ENCODE assay signal across 28 cellular contexts in the genomic region with DNA sequence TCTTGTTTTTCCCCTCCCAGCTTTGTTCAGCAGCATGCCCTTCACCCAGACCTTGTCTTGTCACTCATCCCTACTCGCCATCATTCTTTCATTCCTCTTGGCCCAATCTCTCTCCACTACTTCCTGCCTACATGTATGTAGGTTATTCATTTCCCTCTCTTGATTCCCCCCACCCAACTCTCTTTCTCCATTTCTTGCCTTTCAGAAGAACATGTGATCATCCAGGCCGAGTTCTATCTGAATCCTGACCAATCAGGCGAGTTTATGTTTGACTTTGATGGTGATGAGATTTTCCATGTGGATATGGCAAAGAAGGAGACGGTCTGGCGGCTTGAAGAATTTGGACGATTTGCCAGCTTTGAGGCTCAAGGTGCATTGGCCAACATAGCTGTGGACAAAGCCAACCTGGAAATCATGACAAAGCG. TPM values are rescaled to one million over a fixed set of nuclear protein-coding genes. Genes with fewer than 3 reads are reported as not detected.
DNase-seq lines count a peak whose midpoint lies in the region; ATAC-seq and TF ChIP-seq lines count a peak whose summit lies in the region.
"Had no signal": no experiment of that assay in that cellular context is flagged by ENCODE, and none has a peak within 500 bp of the region (broad histone marks: within the 10 kb centered on the region; RNA-seq: fewer than 3 reads in every experiment).

No MANE protein-coding gene starts in this region.

- H3K27ac Mint-ChIP-seq in activated CD8-positive, alpha-beta memory T cell treated with anti-CD3 and anti-CD28 coated beads, Interleukin-2, amount 10 ng/mL, durations not matched to agents 7 days and 5 days = peak overlapping the region; percentile 19
- H3K27ac Mint-ChIP-seq in activated naive CD8-positive, alpha-beta T cell treated with anti-CD3 and anti-CD28 coated beads, Interleukin-2, amount 50 U/mL, for 24 hours = peak overlapping the region; percentile 6
- H3K27ac Mint-ChIP-seq: progenitor cell of endocrine pancreas had no signal

- TF ChIP-seq CTCF in GM12875 (IDR thresholded peaks at IDR 0.05; ENCODE audit: borderline replicate concordance, insufficient read depth, low read depth, low read length) = no peak
- no peak for TF ChIP-seq CTCF in spleen (IDR thresholded peaks at IDR 0.05 in 8 of 11, conservative IDR thresholded peaks at IDR 0.05 in 3 of 11)

- no peaks in the 10 kb centered on the region for H3K9me3 ChIP-seq in spleen
- H3K9me3 ChIP-seq: BE2C, mucosa of descending colon, thyroid gland had no signal

- peaks cover 0 to 77% (median 37%) of the 10 kb centered on the region in 6 donors for H3K4me1 ChIP-seq in spleen
- H3K4me1 ChIP-seq: BE2C, thyroid gland had no signal

- 74 to 88% (median 85%) methylated on average over 7 of the region's 7 CpGs for WGBS in spleen, 5 donors

- no peaks in the 10 kb centered on the region for H3K27me3 Mint-ChIP-seq in activated CD8-positive, alpha-beta memory T cell treated with anti-CD3 and anti-CD28 coated beads, Interleukin-2, amount 10 ng/mL, durations not matched to agents 7 days and 5 days
- H3K27me3 Mint-ChIP-seq in activated naive CD8-positive, alpha-beta T cell treated with anti-CD3 and anti-CD28 coated beads, Interleukin-2, amount 50 U/mL, for 24 hours = peaks cover 26% of the 10 kb centered on the region

- H3K27me3 ChIP-seq in spleen (replicated peaks in 1 of 7) = no peaks in the 10 kb centered on the region
- H3K27me3 ChIP-seq: thyroid gland had no signal

- H3K36me3 ChIP-seq in spleen = peaks cover 0 to 41% (median 26%) of the 10 kb centered on the region in 6 donors
- H3K36me3 ChIP-seq: BE2C, thyroid gland had no signal

- H3K36me3 Mint-ChIP-seq in activated CD8-positive, alpha-beta memory T cell treated with anti-CD3 and anti-CD28 coated beads, Interleukin-2, amount 10 ng/mL, durations not matched to agents 7 days and 5 days = peaks cover 60% of the 10 kb centered on the region
- H3K36me3 Mint-ChIP-seq in activated naive CD8-positive, alpha-beta T cell treated with anti-CD3 and anti-CD28 coated beads, Interleukin-2, amount 50 U/mL, for 24 hours (ENCODE audit: low read depth) = peaks cover 13% of the 10 kb centered on the region

- H3K9me3 Mint-ChIP-seq in activated CD8-positive, alpha-beta memory T cell treated with anti-CD3 and anti-CD28 coated beads, Interleukin-2, amount 10 ng/mL, durations not matched to agents 7 days and 5 days (ENCODE audit: low read depth) = no peaks in the 10 kb centered on the region
- H3K9me3 Mint-ChIP-seq in activated naive CD8-positive, alpha-beta T cell treated with anti-CD3 and anti-CD28 coated beads, Interleukin-2, amount 50 U/mL, for 24 hours = no peaks in the 10 kb centered on the region

- TF ChIP-seq POLR2A in spleen (IDR thresholded peaks at IDR 0.05) = no peak

- intact Hi-C loops in spleen (cut with DNase I; ENCODE audit: low total_unique reads) = no loop called here

- no peak for DNase-seq in activated CD8-positive, alpha-beta memory T cell treated with anti-CD3 and anti-CD28 coated beads, Interleukin-2, amount 10 ng/mL, durations not matched to agents 7 days and 5 days
- DNase-seq in activated CD8-positive, alpha-beta memory T cell treated with anti-CD3 and anti-CD28 coated beads, Interleukin-2, amount 50 U/mL, for 48 hours = no peak
- no peak for DNase-seq in activated naive CD8-positive, alpha-beta T cell treated with anti-CD3 and anti-CD28 coated beads, Interleukin-2, amount 50 U/mL, for 24 hours
- DNase-seq in spleen (no peak), NCI-H1105 treated with DMSO at 0.1 percent for 48 hours (lab: John Stamatoyannopoulos, UW) (no peak)
- DNase-seq: activated CD4-positive, alpha-beta T cell treated with anti-CD3 and anti-CD28 coated beads, Interleukin-2, amount 50 U/mL, for 48 hours; activated CD4-positive, CD25-positive, alpha-beta regulatory T cell; activated naive CD4-positive, alpha-beta T cell treated with Interleukin-2 at 50 U/mL for 16 hours; anterior cingulate cortex; BE2C; Calu3; head of caudate nucleus; mucosa of descending colon; NCI-H2171 treated with DMSO at 0.1 percent for 48 hours; NCI-H524 treated with DMSO at 0.1 percent for 48 hours; stimulated activated naive CD4-positive, alpha-beta T cell; T1000; thyroid gland had no signal

- peaks cover 56% of the 10 kb centered on the region for H3K4me1 Mint-ChIP-seq in activated CD8-positive, alpha-beta memory T cell treated with anti-CD3 and anti-CD28 coated beads, Interleukin-2, amount 10 ng/mL, durations not matched to agents 7 days and 5 days
- peaks cover 33% of the 10 kb centered on the region for H3K4me1 Mint-ChIP-seq in activated naive CD8-positive, alpha-beta T cell treated with anti-CD3 and anti-CD28 coated beads, Interleukin-2, amount 50 U/mL, for 24 hours

- CTCF ChIA-PET in activated CD8-positive, alpha-beta memory T cell treated with anti-CD3 and anti-CD28 coated beads, Interleukin-2, amount 10 ng/mL, durations not matched to agents 7 days and 5 days (lab: Charles Lee) = interaction anchor here (1.0 to 1.5 kb wide), 2 partner anchors 18 to 258 kb away, joined by 3 to 6 read pairs; no protein-coding TSS in a partner anchor

- peak overlapping the region in 3 of 8 donors; percentile 16 to 93 (median 89) for H3K27ac ChIP-seq in spleen
- H3K27ac ChIP-seq: thyroid gland had no signal

- H3K4me3 Mint-ChIP-seq in activated CD8-positive, alpha-beta memory T cell treated with anti-CD3 and anti-CD28 coated beads, Interleukin-2, amount 10 ng/mL, durations not matched to agents 7 days and 5 days = peak overlapping the region; percentile 23
- peak overlapping the region; percentile 81 for H3K4me3 Mint-ChIP-seq in activated naive CD8-positive, alpha-beta T cell treated with anti-CD3 and anti-CD28 coated beads, Interleukin-2, amount 50 U/mL, for 24 hours

- no peak for ATAC-seq in activated CD8-positive, alpha-beta memory T cell treated with anti-CD3 and anti-CD28 coated beads, Interleukin-2, amount 10 ng/mL, durations not matched to agents 7 days and 5 days
- ATAC-seq in activated naive CD8-positive, alpha-beta T cell treated with anti-CD3 and anti-CD28 coated beads, Interleukin-2, amount 50 U/mL, for 24 hours = no peak
- ATAC-seq in HG02840 (IDR thresholded peaks at IDR 0.05; ENCODE audit: low FRiP score, unreplicated experiment) = no peak
- no peak for ATAC-seq in GM19351 (IDR thresholded peaks at IDR 0.05; ENCODE audit: unreplicated experiment)
- ATAC-seq: HCT116, K562, mucosa of descending colon, SK-N-SH treated with all-trans-retinoic acid at 6 μM for 48 hours had no signal

- peak overlapping the region; percentile 52 for H3K4me3 ChIP-seq in GM12875 (ENCODE audit: low read depth, low read length)
- peak overlapping the region; percentile 32 to 73 (median 52) for H3K4me3 ChIP-seq in spleen
- H3K4me3 ChIP-seq: K562, mucosa of descending colon, thyroid gland had no signal

RNA-seq across cellular contexts. Expression of a gene that starts 2.6 kb away (rescaled TPM):
- total RNA-seq in activated CD8-positive, alpha-beta memory T cell treated with anti-CD3 and anti-CD28 coated beads, Interleukin-2, amount 10 ng/mL, durations not matched to agents 7 days and 5 days = 100 to 1,000 TPM; 311 to 313 TPM
- 1,000 to 10,000 TPM; 1,127 to 2,096 (median 1,509) TPM for total RNA-seq in spleen
- polyA plus RNA-seq in spleen = 1,000 to 10,000 TPM; 1,837 to 2,800 (median 2,098) TPM
- total RNA-seq: progenitor cell of endocrine pancreas had no signal

RNA-seq across cellular contexts. Expression of a gene that starts 35.3 kb away (rescaled TPM):
- total RNA-seq in activated CD8-positive, alpha-beta memory T cell treated with anti-CD3 and anti-CD28 coated beads, Interleukin-2, amount 10 ng/mL, durations not matched to agents 7 days and 5 days = not detected
- total RNA-seq in spleen = not detected
- not detected for polyA plus RNA-seq in spleen
- total RNA-seq: Calu3, cardiac septum, dermis microvascular lymphatic vessel endothelial cell, K562, mucosa of descending colon, progenitor cell of endocrine pancreas, RPMI7951, thyroid gland had no signal
- polyA plus RNA-seq: K562 had no signal
